In genomic region chrX:149506349-149506748, GRCh38 we compare ENCODE assay signal across 20 cellular contexts. TPM values are rescaled to one million over a fixed set of nuclear protein-coding genes. Genes with fewer than 3 reads are reported as not detected.
DNase-seq lines count a peak whose midpoint lies in the region; ATAC-seq and TF ChIP-seq lines count a peak whose summit lies in the region.
"Had no signal": no experiment of that assay in that cellular context is flagged by ENCODE, and none has a peak within 500 bp of the region (broad histone marks: within the 10 kb centered on the region; RNA-seq: fewer than 3 reads in every experiment).

No MANE protein-coding gene starts in this region.

- H3K4me3 Mint-ChIP-seq in activated CD8-positive, alpha-beta T cell treated with anti-CD3 and anti-CD28 coated beads for 36 hours, result no peak overlapping the region
- H3K4me3 Mint-ChIP-seq in activated CD8-positive, alpha-beta T cell treated with anti-CD3 and anti-CD28 coated beads, Interleukin-2, amount 10 ng/mL, durations not matched to agents 7 days and 5 days, result no peak overlapping the region
- no peak overlapping the region for H3K4me3 Mint-ChIP-seq in naive thymus-derived CD8-positive, alpha-beta T cell

- no peak overlapping the region for H3K4me3 ChIP-seq in PC-3 (ENCODE audit: low read length)
- no peak overlapping the region for H3K4me3 ChIP-seq in epithelial cell of esophagus (ENCODE audit: low read length)
- H3K4me3 ChIP-seq: K562 had no signal

- H4K20me1 ChIP-seq in PC-3 (ENCODE audit: low read length), result peaks cover 7% of the 10 kb centered on the region; the same call in 1 of the 2 replicates

- H3K4me1 ChIP-seq in PC-3 (ENCODE audit: insufficient read depth, low read length), result peaks cover 42% of the 10 kb centered on the region

- no peak for DNase-seq in activated CD8-positive, alpha-beta T cell treated with anti-CD3 and anti-CD28 coated beads for 36 hours
- no peak for DNase-seq in activated CD8-positive, alpha-beta T cell treated with anti-CD3 and anti-CD28 coated beads, Interleukin-2, amount 10 ng/mL, durations not matched to agents 7 days and 5 days
- peak; percentile 64 for DNase-seq in PC-3
- DNase-seq in epithelial cell of esophagus (ENCODE audit: low read depth), result peak; percentile 48
- DNase-seq in naive thymus-derived CD8-positive, alpha-beta T cell, result no peak
- DNase-seq in NAMALWA (ENCODE audit: low spot score), result no peak
- DNase-seq in cardiac septum (ENCODE audit: low spot score), result no peak
- DNase-seq: DMS79; HCEC 1CT; NCI-H1092; NCI-H226; NCI-H526 treated with DMSO at 0.1 percent for 48 hours; NK-92 treated with Interleukin-12 subunit alpha and Interleukin-12 subunit beta, amount 100 ng/mL, for 24 hours had no signal

- H3K4me1 Mint-ChIP-seq in activated CD8-positive, alpha-beta T cell treated with anti-CD3 and anti-CD28 coated beads for 36 hours (ENCODE audit: low read depth), result peaks cover 23% of the 10 kb centered on the region
- peaks cover 43% of the 10 kb centered on the region for H3K4me1 Mint-ChIP-seq in activated CD8-positive, alpha-beta T cell treated with anti-CD3 and anti-CD28 coated beads, Interleukin-2, amount 10 ng/mL, durations not matched to agents 7 days and 5 days (ENCODE audit: low read depth)
- peaks cover 11 to 42% (median 26%) of the 10 kb centered on the region in 4 donors for H3K4me1 Mint-ChIP-seq in naive thymus-derived CD8-positive, alpha-beta T cell

- H3K27me3 Mint-ChIP-seq in activated CD8-positive, alpha-beta T cell treated with anti-CD3 and anti-CD28 coated beads for 36 hours, result no peaks in the 10 kb centered on the region
- no peaks in the 10 kb centered on the region for H3K27me3 Mint-ChIP-seq in activated CD8-positive, alpha-beta T cell treated with anti-CD3 and anti-CD28 coated beads, Interleukin-2, amount 10 ng/mL, durations not matched to agents 7 days and 5 days (ENCODE audit: low read depth)
- peaks cover 0 to 2% (median 0%) of the 10 kb centered on the region in 5 donors for H3K27me3 Mint-ChIP-seq in naive thymus-derived CD8-positive, alpha-beta T cell

- H3K79me2 ChIP-seq in PC-3 (ENCODE audit: low read length), result peaks cover 22% of the 10 kb centered on the region

- H3F3A ChIP-seq in PC-3 (ENCODE audit: low read length, unreplicated experiment), result no peaks in the 10 kb centered on the region

- intact Hi-C loops in activated CD8-positive, alpha-beta T cell treated with anti-CD3 and anti-CD28 coated beads for 36 hours (cut with micrococcal nuclease), result loop anchor here (10.0 kb wide), 1 partner anchor 428 kb away; the partner anchor contains the start of gene EOLA2
- intact Hi-C loops in PC-3 (cut with micrococcal nuclease) (no loop called here), cardiac septum (cut with DNase I) (no loop called here)

- peak overlapping the region; percentile 97 for H3K4me2 ChIP-seq in PC-3 (ENCODE audit: low read length)

- no peaks in the 10 kb centered on the region for H3K27me3 ChIP-seq in PC-3 (ENCODE audit: low read length)

- no peak overlapping the region for H2AFZ ChIP-seq in PC-3 (ENCODE audit: low read length)

- POLR2A ChIA-PET in activated CD8-positive, alpha-beta T cell treated with anti-CD3 and anti-CD28 coated beads for 36 hours (lab: Charles Lee), result no interaction called here
- POLR2A ChIA-PET in activated CD8-positive, alpha-beta T cell treated with anti-CD3 and anti-CD28 coated beads, Interleukin-2, amount 10 ng/mL, durations not matched to agents 7 days and 5 days (lab: Charles Lee), result no interaction called here
- POLR2A ChIA-PET in PC-3 (lab: Charles Lee; ENCODE audit: unreplicated experiment), result interaction anchor here (0.6 kb wide), 1 partner anchor 33 kb away, joined by 4 read pairs; no protein-coding TSS in a partner anchor
- POLR2A ChIA-PET in naive thymus-derived CD8-positive, alpha-beta T cell (lab: Charles Lee), result interaction anchor here (0.9 to 2.9 kb wide), 2 partner anchors 15 to 34 kb away, joined by 4 to 14 read pairs; partner anchors contain the start of gene EOLA1

- no TSS peak for BruUV-seq in PC-3 (replicated peaks; lab: Mats Ljungman, UMichigan)

- H3K9me3 ChIP-seq in PC-3 (ENCODE audit: low read length), result no peaks in the 10 kb centered on the region

- H3K36me3 ChIP-seq in PC-3 (ENCODE audit: low read depth, low read length), result peaks cover 9% of the 10 kb centered on the region; the same call in 1 of the 2 replicates

- TF ChIP-seq CTCF in activated CD8-positive, alpha-beta T cell treated with anti-CD3 and anti-CD28 coated beads for 36 hours (IDR thresholded peaks at IDR 0.05), result no peak
- TF ChIP-seq CTCF in PC-3 (conservative IDR thresholded peaks at IDR 0.05; ENCODE audit: low read depth, low read length), result no peak
- TF ChIP-seq CTCF in epithelial cell of esophagus (IDR thresholded peaks at IDR 0.05; ENCODE audit: insufficient read depth, low read depth, low read length, missing control alignments), result no peak

- H3K9me2 ChIP-seq in PC-3 (replicated peaks; ENCODE audit: low read length), result no peaks in the 10 kb centered on the region

- peaks cover 3% of the 10 kb centered on the region for H3K36me3 Mint-ChIP-seq in activated CD8-positive, alpha-beta T cell treated with anti-CD3 and anti-CD28 coated beads for 36 hours (ENCODE audit: low read depth)
- H3K36me3 Mint-ChIP-seq in activated CD8-positive, alpha-beta T cell treated with anti-CD3 and anti-CD28 coated beads, Interleukin-2, amount 10 ng/mL, durations not matched to agents 7 days and 5 days (ENCODE audit: low read depth), result peaks cover 5% of the 10 kb centered on the region
- H3K36me3 Mint-ChIP-seq in naive thymus-derived CD8-positive, alpha-beta T cell, result peaks cover 0 to 16% (median 3%) of the 10 kb centered on the region in 3 donors

- no peaks in the 10 kb centered on the region for H3K9me3 Mint-ChIP-seq in activated CD8-positive, alpha-beta T cell treated with anti-CD3 and anti-CD28 coated beads for 36 hours
- no peaks in the 10 kb centered on the region for H3K9me3 Mint-ChIP-seq in activated CD8-positive, alpha-beta T cell treated with anti-CD3 and anti-CD28 coated beads, Interleukin-2, amount 10 ng/mL, durations not matched to agents 7 days and 5 days (ENCODE audit: insufficient read depth)
- no peaks in the 10 kb centered on the region for H3K9me3 Mint-ChIP-seq in naive thymus-derived CD8-positive, alpha-beta T cell

- no peak overlapping the region for H3K9ac ChIP-seq in PC-3 (ENCODE audit: low read length)

- H3K27ac Mint-ChIP-seq in activated CD8-positive, alpha-beta T cell treated with anti-CD3 and anti-CD28 coated beads for 36 hours, result peak overlapping the region; percentile 89
- H3K27ac Mint-ChIP-seq in activated CD8-positive, alpha-beta T cell treated with anti-CD3 and anti-CD28 coated beads, Interleukin-2, amount 10 ng/mL, durations not matched to agents 7 days and 5 days, result no peak overlapping the region
- H3K27ac Mint-ChIP-seq in naive thymus-derived CD8-positive, alpha-beta T cell, result peak overlapping the region in 8 of 10 donors; percentile 69 to 100 (median 97)

- CTCF ChIA-PET in activated CD8-positive, alpha-beta T cell treated with anti-CD3 and anti-CD28 coated beads for 36 hours (lab: Charles Lee), result no interaction called here
- CTCF ChIA-PET in activated CD8-positive, alpha-beta T cell treated with anti-CD3 and anti-CD28 coated beads, Interleukin-2, amount 10 ng/mL, durations not matched to agents 7 days and 5 days (lab: Charles Lee), result no interaction called here
- CTCF ChIA-PET in PC-3 (lab: Charles Lee), result no interaction called here

- no peak for ATAC-seq in activated CD8-positive, alpha-beta T cell treated with anti-CD3 and anti-CD28 coated beads for 36 hours
- ATAC-seq in activated CD8-positive, alpha-beta T cell treated with anti-CD3 and anti-CD28 coated beads, Interleukin-2, amount 10 ng/mL, durations not matched to agents 7 days and 5 days, result no peak
- ATAC-seq in PC-3, result peak; percentile 16
- ATAC-seq in naive thymus-derived CD8-positive, alpha-beta T cell, result no peak
- ATAC-seq in HG02870 (IDR thresholded peaks at IDR 0.05; ENCODE audit: unreplicated experiment), result no peak
- ATAC-seq: K562, Right ventricle myocardium inferior had no signal

- H3K27ac ChIP-seq in PC-3 (ENCODE audit: low read length), result peak overlapping the region; percentile 58
- H3K27ac ChIP-seq: C4-2B had no signal

RNA-seq across cellular contexts. Expression of gene IDS, which starts 1.2 kb away (rescaled TPM):
- 10 to 100 TPM; 44.8 to 50.6 TPM for total RNA-seq in activated CD8-positive, alpha-beta T cell treated with anti-CD3 and anti-CD28 coated beads for 36 hours
- 10 to 100 TPM; 47.2 to 50.8 TPM for total RNA-seq in activated CD8-positive, alpha-beta T cell treated with anti-CD3 and anti-CD28 coated beads, Interleukin-2, amount 10 ng/mL, durations not matched to agents 7 days and 5 days
- total RNA-seq in PC-3 (2014; rRNA removed), result 68.4 and 72.9 TPM in 2 replicates
- total RNA-seq in naive thymus-derived CD8-positive, alpha-beta T cell, result 100 to 1,000 TPM; 151 to 164 TPM
- 10 to 100 TPM; 65.4 to 98.4 (median 81.1) TPM for polyA plus RNA-seq in naive thymus-derived CD8-positive, alpha-beta T cell
- 87.6 TPM for total RNA-seq in cardiac septum

RNA-seq across cellular contexts. Expression of gene EOLA1, which starts 34.5 kb away (rescaled TPM):
- 10 to 100 TPM; 60.3 to 60.7 TPM for total RNA-seq in activated CD8-positive, alpha-beta T cell treated with anti-CD3 and anti-CD28 coated beads for 36 hours
- 10 to 100 TPM; 45.2 to 46.5 TPM for total RNA-seq in activated CD8-positive, alpha-beta T cell treated with anti-CD3 and anti-CD28 coated beads, Interleukin-2, amount 10 ng/mL, durations not matched to agents 7 days and 5 days
- total RNA-seq in PC-3 (2014; rRNA removed), result 21.7 and 25.9 TPM in 2 replicates
- 10 to 100 TPM; 22.1 to 23.3 TPM for total RNA-seq in naive thymus-derived CD8-positive, alpha-beta T cell
- polyA plus RNA-seq in naive thymus-derived CD8-positive, alpha-beta T cell, result 10 to 100 TPM; 24.4 to 35.3 (median 25.0) TPM
- total RNA-seq in cardiac septum, result 27.4 TPM

RNA-seq across cellular contexts. Expression of gene HSFX3, which starts 43.4 kb away (rescaled TPM):
- not detected for total RNA-seq in activated CD8-positive, alpha-beta T cell treated with anti-CD3 and anti-CD28 coated beads for 36 hours
- total RNA-seq in activated CD8-positive, alpha-beta T cell treated with anti-CD3 and anti-CD28 coated beads, Interleukin-2, amount 10 ng/mL, durations not matched to agents 7 days and 5 days, result not detected
- not detected in 2 replicates for total RNA-seq in PC-3 (2014; rRNA removed)
- total RNA-seq in naive thymus-derived CD8-positive, alpha-beta T cell, result not detected
- not detected for polyA plus RNA-seq in naive thymus-derived CD8-positive, alpha-beta T cell
- 0.59 TPM for total RNA-seq in cardiac septum
- total RNA-seq: A172, G401, HT-29, K562, Right ventricle myocardium inferior had no signal

Comparison
In these comparisons a context has a peak if more than half of its experiments do, and no peak if none do; other contexts are left out.
1. DNase-seq: peak in PC-3 (single experiment) and epithelial cell of esophagus (single experiment); none in activated CD8-positive, alpha-beta T cell treated with anti-CD3 and anti-CD28 coated beads for 36 hours (single experiment), activated CD8-positive, alpha-beta T cell treated with anti-CD3 and anti-CD28 coated beads, Interleukin-2, amount 10 ng/mL, durations not matched to agents 7 days and 5 days (single experiment), naive thymus-derived CD8-positive, alpha-beta T cell (0 of 10), NAMALWA (single experiment) and cardiac septum (single experiment).
2. POLR2A ChIA-PET loops: an anchor here in PC-3 (0.6 kb wide) and naive thymus-derived CD8-positive, alpha-beta T cell (0.9 to 2.9 kb wide); none called in activated CD8-positive, alpha-beta T cell treated with anti-CD3 and anti-CD28 coated beads for 36 hours and activated CD8-positive, alpha-beta T cell treated with anti-CD3 and anti-CD28 coated beads, Interleukin-2, amount 10 ng/mL, durations not matched to agents 7 days and 5 days.